In the genomic region with DNA sequence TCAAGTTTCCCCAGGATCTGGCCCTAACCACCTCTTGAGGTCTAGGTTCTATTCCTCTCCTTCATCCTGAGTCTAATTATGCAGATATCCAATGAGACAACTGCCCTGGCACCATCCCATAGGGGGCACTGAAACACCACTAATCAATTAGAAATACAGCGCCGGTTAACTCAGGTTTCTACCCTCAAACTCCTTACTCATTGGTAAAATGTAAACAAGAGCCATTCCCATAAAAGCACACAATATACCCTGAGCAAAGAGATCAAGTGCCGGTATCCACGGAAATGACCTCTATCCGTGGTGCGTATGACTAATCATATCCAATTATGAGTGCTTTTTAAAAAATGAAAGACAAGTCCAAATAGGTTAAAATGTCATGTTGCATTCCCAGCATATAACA, we compare ENCODE assay signal across 1 cellular context.
TF ChIP-seq lines count a peak whose summit lies in the region.

No MANE protein-coding gene starts in this region.

TF ChIP-seq in HepG2, 621 proteins besides CTCF, POLR2A, EP300 and RAD21 (continued from another document and continues in another):
- TF ChIP-seq, protein P1, sequence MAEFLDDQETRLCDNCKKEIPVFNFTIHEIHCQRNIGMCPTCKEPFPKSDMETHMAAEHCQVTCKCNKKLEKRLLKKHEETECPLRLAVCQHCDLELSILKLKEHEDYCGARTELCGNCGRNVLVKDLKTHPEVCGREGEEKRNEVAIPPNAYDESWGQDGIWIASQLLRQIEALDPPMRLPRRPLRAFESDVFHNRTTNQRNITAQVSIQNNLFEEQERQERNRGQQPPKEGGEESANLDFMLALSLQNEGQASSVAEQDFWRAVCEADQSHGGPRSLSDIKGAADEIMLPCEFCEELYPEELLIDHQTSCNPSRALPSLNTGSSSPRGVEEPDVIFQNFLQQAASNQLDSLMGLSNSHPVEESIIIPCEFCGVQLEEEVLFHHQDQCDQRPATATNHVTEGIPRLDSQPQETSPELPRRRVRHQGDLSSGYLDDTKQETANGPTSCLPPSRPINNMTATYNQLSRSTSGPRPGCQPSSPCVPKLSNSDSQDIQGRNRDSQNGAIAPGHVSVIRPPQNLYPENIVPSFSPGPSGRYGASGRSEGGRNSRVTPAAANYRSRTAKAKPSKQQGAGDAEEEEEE (CRISPR knock-in tag; IDR thresholded peaks at IDR 0.05; ENCODE audit: borderline replicate concordance), result no peak
- TF ChIP-seq, protein P2, sequence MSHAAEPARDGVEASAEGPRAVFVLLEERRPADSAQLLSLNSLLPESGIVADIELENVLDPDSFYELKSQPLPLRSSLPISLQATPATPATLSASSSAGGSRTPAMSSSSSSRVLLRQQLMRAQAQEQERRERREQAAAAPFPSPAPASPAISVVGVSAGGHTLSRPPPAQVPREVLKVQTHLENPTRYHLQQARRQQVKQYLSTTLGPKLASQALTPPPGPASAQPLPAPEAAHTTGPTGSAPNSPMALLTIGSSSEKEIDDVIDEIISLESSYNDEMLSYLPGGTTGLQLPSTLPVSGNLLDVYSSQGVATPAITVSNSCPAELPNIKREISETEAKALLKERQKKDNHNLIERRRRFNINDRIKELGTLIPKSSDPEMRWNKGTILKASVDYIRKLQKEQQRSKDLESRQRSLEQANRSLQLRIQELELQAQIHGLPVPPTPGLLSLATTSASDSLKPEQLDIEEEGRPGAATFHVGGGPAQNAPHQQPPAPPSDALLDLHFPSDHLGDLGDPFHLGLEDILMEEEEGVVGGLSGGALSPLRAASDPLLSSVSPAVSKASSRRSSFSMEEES (CRISPR knock-in tag; IDR thresholded peaks at IDR 0.05), result no peak
- TF ChIP-seq RBM39 (IDR thresholded peaks at IDR 0.05; ENCODE audit: low read depth, low read length, poor library complexity, severe bottlenecking) (no peak), ZNF75D (CRISPR knock-in tag; IDR thresholded peaks at IDR 0.05; ENCODE audit: borderline replicate concordance) (no peak), CHD4 (IDR thresholded peaks at IDR 0.05; ENCODE audit: borderline replicate concordance, low read length) (no peak), ZNF251 (CRISPR knock-in tag; IDR thresholded peaks at IDR 0.05) (no peak), IRF2 (CRISPR knock-in tag; IDR thresholded peaks at IDR 0.05) (peak; percentile 19; the same call in 1 of the 2 replicates), DMAP1 (CRISPR knock-in tag; IDR thresholded peaks at IDR 0.05) (no peak), IKZF4 (CRISPR knock-in tag; IDR thresholded peaks at IDR 0.05; ENCODE audit: borderline replicate concordance, low read depth, not compliant biosample characterization) (no peak), ZNF703 (CRISPR knock-in tag; IDR thresholded peaks at IDR 0.05; ENCODE audit: borderline replicate concordance) (no peak), CENPX (CRISPR knock-in tag; IDR thresholded peaks at IDR 0.05) (no peak), SOX6 (IDR thresholded peaks at IDR 0.05) (no peak), SOX6 (CRISPR knock-in tag; IDR thresholded peaks at IDR 0.05) (peak; percentile 40; the same call in 1 of the 2 replicates), KAT8 (CRISPR knock-in tag; IDR thresholded peaks at IDR 0.05) (peak; percentile 52; the same call in 1 of the 2 replicates), BRCA1 (CRISPR knock-in tag; IDR thresholded peaks at IDR 0.05) (no peak), SAP130 (CRISPR knock-in tag; IDR thresholded peaks at IDR 0.05; ENCODE audit: low read depth) (no peak), ZNF792 (CRISPR knock-in tag; IDR thresholded peaks at IDR 0.05) (0 out of 2 replicates have a peak, but pooled peaks have one; percentile 59), DNMT3B (CRISPR knock-in tag; conservative IDR thresholded peaks at IDR 0.05) (no peak), SOX13 (IDR thresholded peaks at IDR 0.05) (no peak), SOX13 (CRISPR knock-in tag; conservative IDR thresholded peaks at IDR 0.05 in 1 of 2, IDR thresholded peaks at IDR 0.05 in 1 of 2) (0 out of 4 replicates have a peak, but pooled peaks of 1 of the 2 experiments have one; percentile 4), SMC3 (IDR thresholded peaks at IDR 0.05; ENCODE audit: low read length) (peak; percentile 78), ZFX (CRISPR knock-in tag; IDR thresholded peaks at IDR 0.05; ENCODE audit: low read depth) (no peak), SIX1 (CRISPR knock-in tag; IDR thresholded peaks at IDR 0.05; ENCODE audit: borderline replicate concordance) (peak; percentile 68; the same call in 1 of the 2 replicates), NFIC (IDR thresholded peaks at IDR 0.05; ENCODE audit: low read length) (no peak), ONECUT2 (CRISPR knock-in tag; IDR thresholded peaks at IDR 0.05) (no peak), FOSL2 (CRISPR knock-in tag; IDR thresholded peaks at IDR 0.05) (peak; percentile 49), PPARG (CRISPR knock-in tag; conservative IDR thresholded peaks at IDR 0.05) (0 out of 2 replicates have a peak, but pooled peaks have one; percentile 9), TBL1XR1 (IDR thresholded peaks at IDR 0.05; ENCODE audit: borderline replicate concordance, low read length, partially characterized antibody) (no peak)
- TF ChIP-seq, protein P3, sequence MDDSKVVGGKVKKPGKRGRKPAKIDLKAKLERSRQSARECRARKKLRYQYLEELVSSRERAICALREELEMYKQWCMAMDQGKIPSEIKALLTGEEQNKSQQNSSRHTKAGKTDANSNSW (CRISPR knock-in tag; IDR thresholded peaks at IDR 0.05; ENCODE audit: borderline replicate concordance), result no peak
- TF ChIP-seq, protein P4, sequence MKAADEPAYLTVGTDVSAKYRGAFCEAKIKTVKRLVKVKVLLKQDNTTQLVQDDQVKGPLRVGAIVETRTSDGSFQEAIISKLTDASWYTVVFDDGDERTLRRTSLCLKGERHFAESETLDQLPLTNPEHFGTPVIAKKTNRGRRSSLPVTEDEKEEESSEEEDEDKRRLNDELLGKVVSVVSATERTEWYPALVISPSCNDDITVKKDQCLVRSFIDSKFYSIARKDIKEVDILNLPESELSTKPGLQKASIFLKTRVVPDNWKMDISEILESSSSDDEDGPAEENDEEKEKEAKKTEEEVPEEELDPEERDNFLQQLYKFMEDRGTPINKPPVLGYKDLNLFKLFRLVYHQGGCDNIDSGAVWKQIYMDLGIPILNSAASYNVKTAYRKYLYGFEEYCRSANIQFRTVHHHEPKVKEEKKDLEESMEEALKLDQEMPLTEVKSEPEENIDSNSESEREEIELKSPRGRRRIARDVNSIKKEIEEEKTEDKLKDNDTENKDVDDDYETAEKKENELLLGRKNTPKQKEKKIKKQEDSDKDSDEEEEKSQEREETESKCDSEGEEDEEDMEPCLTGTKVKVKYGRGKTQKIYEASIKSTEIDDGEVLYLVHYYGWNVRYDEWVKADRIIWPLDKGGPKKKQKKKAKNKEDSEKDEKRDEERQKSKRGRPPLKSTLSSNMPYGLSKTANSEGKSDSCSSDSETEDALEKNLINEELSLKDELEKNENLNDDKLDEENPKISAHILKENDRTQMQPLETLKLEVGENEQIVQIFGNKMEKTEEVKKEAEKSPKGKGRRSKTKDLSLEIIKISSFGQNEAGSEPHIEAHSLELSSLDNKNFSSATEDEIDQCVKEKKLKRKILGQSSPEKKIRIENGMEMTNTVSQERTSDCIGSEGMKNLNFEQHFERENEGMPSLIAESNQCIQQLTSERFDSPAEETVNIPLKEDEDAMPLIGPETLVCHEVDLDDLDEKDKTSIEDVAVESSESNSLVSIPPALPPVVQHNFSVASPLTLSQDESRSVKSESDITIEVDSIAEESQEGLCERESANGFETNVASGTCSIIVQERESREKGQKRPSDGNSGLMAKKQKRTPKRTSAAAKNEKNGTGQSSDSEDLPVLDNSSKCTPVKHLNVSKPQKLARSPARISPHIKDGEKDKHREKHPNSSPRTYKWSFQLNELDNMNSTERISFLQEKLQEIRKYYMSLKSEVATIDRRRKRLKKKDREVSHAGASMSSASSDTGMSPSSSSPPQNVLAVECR (CRISPR knock-in tag; IDR thresholded peaks at IDR 0.05; ENCODE audit: borderline replicate concordance), result no peak
- TF ChIP-seq, protein P5, sequence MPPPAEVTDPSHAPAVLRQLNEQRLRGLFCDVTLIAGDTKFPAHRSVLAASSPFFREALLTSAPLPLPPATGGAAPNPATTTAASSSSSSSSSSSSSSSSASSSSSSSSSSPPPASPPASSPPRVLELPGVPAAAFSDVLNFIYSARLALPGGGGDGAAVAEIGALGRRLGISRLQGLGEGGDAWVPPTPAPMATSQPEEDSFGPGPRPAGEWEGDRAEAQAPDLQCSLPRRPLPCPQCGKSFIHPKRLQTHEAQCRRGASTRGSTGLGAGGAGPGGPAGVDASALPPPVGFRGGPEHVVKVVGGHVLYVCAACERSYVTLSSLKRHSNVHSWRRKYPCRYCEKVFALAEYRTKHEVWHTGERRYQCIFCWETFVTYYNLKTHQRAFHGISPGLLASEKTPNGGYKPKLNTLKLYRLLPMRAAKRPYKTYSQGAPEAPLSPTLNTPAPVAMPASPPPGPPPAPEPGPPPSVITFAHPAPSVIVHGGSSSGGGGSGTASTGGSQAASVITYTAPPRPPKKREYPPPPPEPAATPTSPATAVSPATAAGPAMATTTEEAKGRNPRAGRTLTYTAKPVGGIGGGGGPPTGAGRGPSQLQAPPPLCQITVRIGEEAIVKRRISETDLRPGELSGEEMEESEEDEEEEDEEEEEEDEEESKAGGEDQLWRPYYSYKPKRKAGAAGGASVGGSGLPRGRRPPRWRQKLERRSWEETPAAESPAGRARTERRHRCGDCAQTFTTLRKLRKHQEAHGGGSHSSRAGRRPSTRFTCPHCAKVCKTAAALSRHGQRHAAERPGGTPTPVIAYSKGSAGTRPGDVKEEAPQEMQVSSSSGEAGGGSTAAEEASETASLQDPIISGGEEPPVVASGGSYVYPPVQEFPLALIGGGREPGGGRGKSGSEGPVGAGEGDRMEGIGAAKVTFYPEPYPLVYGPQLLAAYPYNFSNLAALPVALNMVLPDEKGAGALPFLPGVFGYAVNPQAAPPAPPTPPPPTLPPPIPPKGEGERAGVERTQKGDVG (CRISPR knock-in tag; IDR thresholded peaks at IDR 0.05; ENCODE audit: borderline replicate concordance), result no peak
- TF ChIP-seq, protein P6, sequence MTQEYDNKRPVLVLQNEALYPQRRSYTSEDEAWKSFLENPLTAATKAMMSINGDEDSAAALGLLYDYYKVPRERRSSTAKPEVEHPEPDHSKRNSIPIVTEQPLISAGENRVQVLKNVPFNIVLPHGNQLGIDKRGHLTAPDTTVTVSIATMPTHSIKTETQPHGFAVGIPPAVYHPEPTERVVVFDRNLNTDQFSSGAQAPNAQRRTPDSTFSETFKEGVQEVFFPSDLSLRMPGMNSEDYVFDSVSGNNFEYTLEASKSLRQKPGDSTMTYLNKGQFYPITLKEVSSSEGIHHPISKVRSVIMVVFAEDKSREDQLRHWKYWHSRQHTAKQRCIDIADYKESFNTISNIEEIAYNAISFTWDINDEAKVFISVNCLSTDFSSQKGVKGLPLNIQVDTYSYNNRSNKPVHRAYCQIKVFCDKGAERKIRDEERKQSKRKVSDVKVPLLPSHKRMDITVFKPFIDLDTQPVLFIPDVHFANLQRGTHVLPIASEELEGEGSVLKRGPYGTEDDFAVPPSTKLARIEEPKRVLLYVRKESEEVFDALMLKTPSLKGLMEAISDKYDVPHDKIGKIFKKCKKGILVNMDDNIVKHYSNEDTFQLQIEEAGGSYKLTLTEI (CRISPR knock-in tag; conservative IDR thresholded peaks at IDR 0.05), result no peak
- TF ChIP-seq, protein P7, sequence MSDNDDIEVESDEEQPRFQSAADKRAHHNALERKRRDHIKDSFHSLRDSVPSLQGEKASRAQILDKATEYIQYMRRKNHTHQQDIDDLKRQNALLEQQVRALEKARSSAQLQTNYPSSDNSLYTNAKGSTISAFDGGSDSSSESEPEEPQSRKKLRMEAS (IDR thresholded peaks at IDR 0.05), result no peak
- TF ChIP-seq, protein P8, sequence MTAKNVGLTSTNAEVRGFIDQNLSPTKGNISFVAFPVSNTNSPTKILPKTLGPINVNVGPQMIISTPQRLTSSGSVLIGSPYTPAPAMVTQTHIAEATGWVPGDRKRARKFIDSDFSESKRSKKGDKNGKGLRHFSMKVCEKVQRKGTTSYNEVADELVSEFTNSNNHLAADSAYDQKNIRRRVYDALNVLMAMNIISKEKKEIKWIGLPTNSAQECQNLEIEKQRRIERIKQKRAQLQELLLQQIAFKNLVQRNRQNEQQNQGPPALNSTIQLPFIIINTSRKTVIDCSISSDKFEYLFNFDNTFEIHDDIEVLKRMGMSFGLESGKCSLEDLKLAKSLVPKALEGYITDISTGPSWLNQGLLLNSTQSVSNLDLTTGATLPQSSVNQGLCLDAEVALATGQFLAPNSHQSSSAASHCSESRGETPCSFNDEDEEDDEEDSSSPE (CRISPR knock-in tag; IDR thresholded peaks at IDR 0.05), result no peak
- TF ChIP-seq, protein P9, sequence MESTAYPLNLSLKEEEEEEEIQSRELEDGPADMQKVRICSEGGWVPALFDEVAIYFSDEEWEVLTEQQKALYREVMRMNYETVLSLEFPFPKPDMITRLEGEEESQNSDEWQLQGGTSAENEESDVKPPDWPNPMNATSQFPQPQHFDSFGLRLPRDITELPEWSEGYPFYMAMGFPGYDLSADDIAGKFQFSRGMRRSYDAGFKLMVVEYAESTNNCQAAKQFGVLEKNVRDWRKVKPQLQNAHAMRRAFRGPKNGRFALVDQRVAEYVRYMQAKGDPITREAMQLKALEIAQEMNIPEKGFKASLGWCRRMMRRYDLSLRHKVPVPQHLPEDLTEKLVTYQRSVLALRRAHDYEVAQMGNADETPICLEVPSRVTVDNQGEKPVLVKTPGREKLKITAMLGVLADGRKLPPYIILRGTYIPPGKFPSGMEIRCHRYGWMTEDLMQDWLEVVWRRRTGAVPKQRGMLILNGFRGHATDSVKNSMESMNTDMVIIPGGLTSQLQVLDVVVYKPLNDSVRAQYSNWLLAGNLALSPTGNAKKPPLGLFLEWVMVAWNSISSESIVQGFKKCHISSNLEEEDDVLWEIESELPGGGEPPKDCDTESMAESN (CRISPR knock-in tag; conservative IDR thresholded peaks at IDR 0.05), result no peak
